In the genomic region with DNA sequence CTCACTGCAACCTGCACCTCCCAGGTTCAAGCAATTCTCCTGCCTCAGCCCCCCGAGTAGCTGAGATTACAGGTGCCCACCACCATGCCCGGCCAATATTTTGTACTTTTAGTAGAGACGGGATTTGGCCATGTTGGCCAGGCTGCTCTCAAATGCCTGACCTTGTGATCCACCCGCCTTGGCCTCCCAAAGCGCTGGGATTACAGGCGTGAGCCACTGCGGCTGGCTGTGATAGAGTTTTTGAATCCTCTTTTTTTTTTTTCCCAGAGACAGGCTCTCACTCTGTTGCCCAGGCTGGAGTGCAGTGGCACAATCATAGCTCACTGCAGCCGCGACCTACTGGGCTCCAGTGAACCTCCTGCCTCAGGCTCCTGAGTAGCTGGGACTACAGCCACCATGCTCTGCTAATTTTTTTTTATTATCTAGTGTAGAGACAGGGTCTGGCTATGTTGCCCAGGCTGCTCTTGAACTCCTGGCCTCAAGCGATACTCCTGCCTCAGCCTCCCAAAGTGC, we compare ENCODE assay signal across 1 cellular context.
TF ChIP-seq lines count a peak whose summit lies in the region.

No MANE protein-coding gene starts in this region.

TF ChIP-seq in HepG2, 621 proteins besides CTCF, POLR2A, EP300 and RAD21:
- TF ChIP-seq ZNF788 (CRISPR knock-in tag; IDR thresholded peaks at IDR 0.05; ENCODE audit: borderline replicate concordance) (0 out of 2 replicates have a peak, but pooled peaks have one; percentile 24), ZBTB20 (CRISPR knock-in tag; IDR thresholded peaks at IDR 0.05; ENCODE audit: borderline replicate concordance, low read depth) (0 out of 2 replicates have a peak, but pooled peaks have one; percentile 33), SAP130 (CRISPR knock-in tag; IDR thresholded peaks at IDR 0.05; ENCODE audit: low read depth) (0 out of 2 replicates have a peak, but pooled peaks have one; percentile 6), HOXA3 (CRISPR knock-in tag; IDR thresholded peaks at IDR 0.05) (0 out of 2 replicates have a peak, but pooled peaks have one; percentile 25), ZFP90 (CRISPR knock-in tag; IDR thresholded peaks at IDR 0.05; ENCODE audit: borderline replicate concordance) (peak; percentile 93; the same call in 1 of the 2 replicates), YEATS4 (CRISPR knock-in tag; IDR thresholded peaks at IDR 0.05; ENCODE audit: borderline replicate concordance) (0 out of 2 replicates have a peak, but pooled peaks have one; percentile 4), MED1 (CRISPR knock-in tag; IDR thresholded peaks at IDR 0.05) (0 out of 2 replicates have a peak, but pooled peaks have one; percentile 6), ZNF121 (CRISPR knock-in tag; IDR thresholded peaks at IDR 0.05) (peak; percentile 60; the same call in 1 of the 2 replicates), KDM5B (CRISPR knock-in tag; IDR thresholded peaks at IDR 0.05; ENCODE audit: borderline replicate concordance) (peak; percentile 19; the same call in 1 of the 2 replicates)
- TF ChIP-seq, protein P1, sequence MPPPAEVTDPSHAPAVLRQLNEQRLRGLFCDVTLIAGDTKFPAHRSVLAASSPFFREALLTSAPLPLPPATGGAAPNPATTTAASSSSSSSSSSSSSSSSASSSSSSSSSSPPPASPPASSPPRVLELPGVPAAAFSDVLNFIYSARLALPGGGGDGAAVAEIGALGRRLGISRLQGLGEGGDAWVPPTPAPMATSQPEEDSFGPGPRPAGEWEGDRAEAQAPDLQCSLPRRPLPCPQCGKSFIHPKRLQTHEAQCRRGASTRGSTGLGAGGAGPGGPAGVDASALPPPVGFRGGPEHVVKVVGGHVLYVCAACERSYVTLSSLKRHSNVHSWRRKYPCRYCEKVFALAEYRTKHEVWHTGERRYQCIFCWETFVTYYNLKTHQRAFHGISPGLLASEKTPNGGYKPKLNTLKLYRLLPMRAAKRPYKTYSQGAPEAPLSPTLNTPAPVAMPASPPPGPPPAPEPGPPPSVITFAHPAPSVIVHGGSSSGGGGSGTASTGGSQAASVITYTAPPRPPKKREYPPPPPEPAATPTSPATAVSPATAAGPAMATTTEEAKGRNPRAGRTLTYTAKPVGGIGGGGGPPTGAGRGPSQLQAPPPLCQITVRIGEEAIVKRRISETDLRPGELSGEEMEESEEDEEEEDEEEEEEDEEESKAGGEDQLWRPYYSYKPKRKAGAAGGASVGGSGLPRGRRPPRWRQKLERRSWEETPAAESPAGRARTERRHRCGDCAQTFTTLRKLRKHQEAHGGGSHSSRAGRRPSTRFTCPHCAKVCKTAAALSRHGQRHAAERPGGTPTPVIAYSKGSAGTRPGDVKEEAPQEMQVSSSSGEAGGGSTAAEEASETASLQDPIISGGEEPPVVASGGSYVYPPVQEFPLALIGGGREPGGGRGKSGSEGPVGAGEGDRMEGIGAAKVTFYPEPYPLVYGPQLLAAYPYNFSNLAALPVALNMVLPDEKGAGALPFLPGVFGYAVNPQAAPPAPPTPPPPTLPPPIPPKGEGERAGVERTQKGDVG (CRISPR knock-in tag; IDR thresholded peaks at IDR 0.05; ENCODE audit: borderline replicate concordance) = peak; percentile 55; the same call in 1 of the 2 replicates
- TF ChIP-seq, protein P2, sequence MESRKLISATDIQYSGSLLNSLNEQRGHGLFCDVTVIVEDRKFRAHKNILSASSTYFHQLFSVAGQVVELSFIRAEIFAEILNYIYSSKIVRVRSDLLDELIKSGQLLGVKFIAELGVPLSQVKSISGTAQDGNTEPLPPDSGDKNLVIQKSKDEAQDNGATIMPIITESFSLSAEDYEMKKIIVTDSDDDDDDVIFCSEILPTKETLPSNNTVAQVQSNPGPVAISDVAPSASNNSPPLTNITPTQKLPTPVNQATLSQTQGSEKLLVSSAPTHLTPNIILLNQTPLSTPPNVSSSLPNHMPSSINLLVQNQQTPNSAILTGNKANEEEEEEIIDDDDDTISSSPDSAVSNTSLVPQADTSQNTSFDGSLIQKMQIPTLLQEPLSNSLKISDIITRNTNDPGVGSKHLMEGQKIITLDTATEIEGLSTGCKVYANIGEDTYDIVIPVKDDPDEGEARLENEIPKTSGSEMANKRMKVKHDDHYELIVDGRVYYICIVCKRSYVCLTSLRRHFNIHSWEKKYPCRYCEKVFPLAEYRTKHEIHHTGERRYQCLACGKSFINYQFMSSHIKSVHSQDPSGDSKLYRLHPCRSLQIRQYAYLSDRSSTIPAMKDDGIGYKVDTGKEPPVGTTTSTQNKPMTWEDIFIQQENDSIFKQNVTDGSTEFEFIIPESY (CRISPR knock-in tag; IDR thresholded peaks at IDR 0.05) = peak; percentile 71
- TF ChIP-seq, protein P3, sequence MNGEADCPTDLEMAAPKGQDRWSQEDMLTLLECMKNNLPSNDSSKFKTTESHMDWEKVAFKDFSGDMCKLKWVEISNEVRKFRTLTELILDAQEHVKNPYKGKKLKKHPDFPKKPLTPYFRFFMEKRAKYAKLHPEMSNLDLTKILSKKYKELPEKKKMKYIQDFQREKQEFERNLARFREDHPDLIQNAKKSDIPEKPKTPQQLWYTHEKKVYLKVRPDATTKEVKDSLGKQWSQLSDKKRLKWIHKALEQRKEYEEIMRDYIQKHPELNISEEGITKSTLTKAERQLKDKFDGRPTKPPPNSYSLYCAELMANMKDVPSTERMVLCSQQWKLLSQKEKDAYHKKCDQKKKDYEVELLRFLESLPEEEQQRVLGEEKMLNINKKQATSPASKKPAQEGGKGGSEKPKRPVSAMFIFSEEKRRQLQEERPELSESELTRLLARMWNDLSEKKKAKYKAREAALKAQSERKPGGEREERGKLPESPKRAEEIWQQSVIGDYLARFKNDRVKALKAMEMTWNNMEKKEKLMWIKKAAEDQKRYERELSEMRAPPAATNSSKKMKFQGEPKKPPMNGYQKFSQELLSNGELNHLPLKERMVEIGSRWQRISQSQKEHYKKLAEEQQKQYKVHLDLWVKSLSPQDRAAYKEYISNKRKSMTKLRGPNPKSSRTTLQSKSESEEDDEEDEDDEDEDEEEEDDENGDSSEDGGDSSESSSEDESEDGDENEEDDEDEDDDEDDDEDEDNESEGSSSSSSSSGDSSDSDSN (CRISPR knock-in tag; IDR thresholded peaks at IDR 0.05) = 0 out of 2 replicates have a peak, but pooled peaks have one; percentile 10
- TF ChIP-seq, protein P4, sequence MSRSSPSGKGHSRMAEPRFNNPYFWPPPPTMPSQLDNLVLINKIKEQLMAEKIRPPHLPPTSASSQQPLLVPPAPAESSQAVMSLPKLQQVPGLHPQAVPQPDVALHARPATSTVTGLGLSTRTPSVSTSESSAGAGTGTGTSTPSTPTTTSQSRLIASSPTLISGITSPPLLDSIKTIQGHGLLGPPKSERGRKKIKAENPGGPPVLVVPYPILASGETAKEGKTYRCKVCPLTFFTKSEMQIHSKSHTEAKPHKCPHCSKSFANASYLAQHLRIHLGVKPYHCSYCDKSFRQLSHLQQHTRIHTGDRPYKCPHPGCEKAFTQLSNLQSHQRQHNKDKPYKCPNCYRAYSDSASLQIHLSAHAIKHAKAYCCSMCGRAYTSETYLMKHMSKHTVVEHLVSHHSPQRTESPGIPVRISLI (CRISPR knock-in tag; IDR thresholded peaks at IDR 0.05; ENCODE audit: borderline replicate concordance) = peak; percentile 28; the same call in 1 of the 2 replicates
- TF ChIP-seq, protein P5, sequence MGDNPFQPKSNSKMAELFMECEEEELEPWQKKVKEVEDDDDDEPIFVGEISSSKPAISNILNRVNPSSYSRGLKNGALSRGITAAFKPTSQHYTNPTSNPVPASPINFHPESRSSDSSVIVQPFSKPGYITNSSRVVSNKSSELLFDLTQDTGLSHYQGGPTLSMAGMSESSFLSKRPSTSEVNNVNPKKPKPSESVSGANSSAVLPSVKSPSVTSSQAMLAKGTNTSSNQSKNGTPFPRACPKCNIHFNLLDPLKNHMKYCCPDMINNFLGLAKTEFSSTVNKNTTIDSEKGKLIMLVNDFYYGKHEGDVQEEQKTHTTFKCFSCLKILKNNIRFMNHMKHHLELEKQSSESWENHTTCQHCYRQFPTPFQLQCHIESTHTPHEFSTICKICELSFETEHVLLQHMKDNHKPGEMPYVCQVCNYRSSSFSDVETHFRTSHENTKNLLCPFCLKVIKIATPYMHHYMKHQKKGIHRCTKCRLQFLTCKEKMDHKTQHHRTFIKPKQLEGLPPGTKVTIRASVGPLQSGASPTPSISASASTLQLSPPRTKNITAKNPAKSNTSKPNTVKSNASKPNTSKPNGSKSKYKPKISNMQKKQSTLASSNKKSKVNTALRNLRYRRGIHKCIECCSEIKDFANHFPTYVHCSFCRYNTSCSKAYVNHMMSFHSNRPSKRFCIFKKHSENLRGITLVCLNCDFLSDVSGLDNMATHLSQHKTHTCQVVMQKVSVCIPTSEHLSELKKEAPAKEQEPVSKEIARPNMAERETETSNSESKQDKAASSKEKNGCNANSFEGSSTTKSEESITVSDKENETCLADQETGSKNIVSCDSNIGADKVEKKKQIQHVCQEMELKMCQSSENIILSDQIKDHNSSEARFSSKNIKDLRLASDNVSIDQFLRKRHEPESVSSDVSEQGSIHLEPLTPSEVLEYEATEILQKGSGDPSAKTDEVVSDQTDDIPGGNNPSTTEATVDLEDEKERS (CRISPR knock-in tag; IDR thresholded peaks at IDR 0.05) = 0 out of 2 replicates have a peak, but pooled peaks have one; percentile 51
